ENCODE assay signal across 1 cellular context in the genomic region with DNA sequence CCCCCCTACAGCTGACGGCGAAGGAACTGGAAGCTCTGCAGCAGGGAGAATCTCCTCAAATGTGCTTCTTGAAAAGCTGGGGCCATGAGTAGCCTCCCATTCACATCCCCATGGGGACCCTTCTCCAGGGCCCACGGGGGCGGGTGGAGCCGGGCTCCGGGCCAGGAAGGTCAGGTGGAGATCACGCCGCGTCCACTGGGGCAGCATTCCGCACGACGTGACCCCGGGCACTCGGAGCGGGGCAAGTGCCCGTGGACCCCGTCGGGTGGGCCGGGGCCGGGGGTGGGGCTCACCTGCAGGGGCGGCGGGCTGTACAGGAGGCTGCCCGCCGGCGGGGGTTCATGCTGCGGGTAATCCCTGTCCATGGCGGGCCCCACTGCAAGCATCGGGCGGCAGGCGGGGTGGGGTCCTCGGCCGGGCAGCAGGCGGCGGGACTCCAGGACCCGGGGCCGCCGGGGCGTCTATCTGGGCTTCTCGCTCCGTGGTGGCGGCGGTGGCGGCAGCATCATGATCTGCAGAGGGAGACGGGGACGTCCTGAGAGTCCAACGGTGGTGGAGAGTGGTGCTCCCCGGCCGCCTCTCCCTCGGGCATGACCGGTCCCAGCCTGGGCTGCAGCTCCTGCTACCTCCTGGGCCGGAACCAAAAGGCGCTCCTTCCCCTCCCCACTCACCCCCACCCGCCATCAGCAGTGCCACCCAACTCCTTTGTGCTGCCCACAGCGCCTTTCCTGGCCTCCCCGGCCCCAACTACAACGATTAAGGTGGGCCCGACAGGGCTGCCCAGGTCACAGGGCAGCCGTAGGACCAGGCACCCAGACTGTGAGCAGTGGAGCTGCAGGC.
TF ChIP-seq lines count a peak whose summit lies in the region.

No MANE protein-coding gene starts in this region.

TF ChIP-seq in HepG2, 621 proteins besides CTCF, POLR2A, EP300 and RAD21:
- TF ChIP-seq LCORL (IDR thresholded peaks at IDR 0.05) (no peak), LCORL (CRISPR knock-in tag; IDR thresholded peaks at IDR 0.05) (no peak), GPN1 (CRISPR knock-in tag; IDR thresholded peaks at IDR 0.05; ENCODE audit: borderline replicate concordance) (no peak), FOXM1 (CRISPR knock-in tag; IDR thresholded peaks at IDR 0.05) (no peak), ZNF761 (CRISPR knock-in tag; conservative IDR thresholded peaks at IDR 0.05) (no peak), REXO4 (CRISPR knock-in tag; IDR thresholded peaks at IDR 0.05; ENCODE audit: borderline replicate concordance) (no peak)
- TF ChIP-seq, protein P1, sequence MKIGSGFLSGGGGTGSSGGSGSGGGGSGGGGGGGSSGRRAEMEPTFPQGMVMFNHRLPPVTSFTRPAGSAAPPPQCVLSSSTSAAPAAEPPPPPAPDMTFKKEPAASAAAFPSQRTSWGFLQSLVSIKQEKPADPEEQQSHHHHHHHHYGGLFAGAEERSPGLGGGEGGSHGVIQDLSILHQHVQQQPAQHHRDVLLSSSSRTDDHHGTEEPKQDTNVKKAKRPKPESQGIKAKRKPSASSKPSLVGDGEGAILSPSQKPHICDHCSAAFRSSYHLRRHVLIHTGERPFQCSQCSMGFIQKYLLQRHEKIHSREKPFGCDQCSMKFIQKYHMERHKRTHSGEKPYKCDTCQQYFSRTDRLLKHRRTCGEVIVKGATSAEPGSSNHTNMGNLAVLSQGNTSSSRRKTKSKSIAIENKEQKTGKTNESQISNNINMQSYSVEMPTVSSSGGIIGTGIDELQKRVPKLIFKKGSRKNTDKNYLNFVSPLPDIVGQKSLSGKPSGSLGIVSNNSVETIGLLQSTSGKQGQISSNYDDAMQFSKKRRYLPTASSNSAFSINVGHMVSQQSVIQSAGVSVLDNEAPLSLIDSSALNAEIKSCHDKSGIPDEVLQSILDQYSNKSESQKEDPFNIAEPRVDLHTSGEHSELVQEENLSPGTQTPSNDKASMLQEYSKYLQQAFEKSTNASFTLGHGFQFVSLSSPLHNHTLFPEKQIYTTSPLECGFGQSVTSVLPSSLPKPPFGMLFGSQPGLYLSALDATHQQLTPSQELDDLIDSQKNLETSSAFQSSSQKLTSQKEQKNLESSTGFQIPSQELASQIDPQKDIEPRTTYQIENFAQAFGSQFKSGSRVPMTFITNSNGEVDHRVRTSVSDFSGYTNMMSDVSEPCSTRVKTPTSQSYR (CRISPR knock-in tag; IDR thresholded peaks at IDR 0.05; ENCODE audit: borderline replicate concordance): no peak
- TF ChIP-seq, protein P2, sequence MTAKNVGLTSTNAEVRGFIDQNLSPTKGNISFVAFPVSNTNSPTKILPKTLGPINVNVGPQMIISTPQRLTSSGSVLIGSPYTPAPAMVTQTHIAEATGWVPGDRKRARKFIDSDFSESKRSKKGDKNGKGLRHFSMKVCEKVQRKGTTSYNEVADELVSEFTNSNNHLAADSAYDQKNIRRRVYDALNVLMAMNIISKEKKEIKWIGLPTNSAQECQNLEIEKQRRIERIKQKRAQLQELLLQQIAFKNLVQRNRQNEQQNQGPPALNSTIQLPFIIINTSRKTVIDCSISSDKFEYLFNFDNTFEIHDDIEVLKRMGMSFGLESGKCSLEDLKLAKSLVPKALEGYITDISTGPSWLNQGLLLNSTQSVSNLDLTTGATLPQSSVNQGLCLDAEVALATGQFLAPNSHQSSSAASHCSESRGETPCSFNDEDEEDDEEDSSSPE (CRISPR knock-in tag; IDR thresholded peaks at IDR 0.05): no peak
- TF ChIP-seq, protein P3, sequence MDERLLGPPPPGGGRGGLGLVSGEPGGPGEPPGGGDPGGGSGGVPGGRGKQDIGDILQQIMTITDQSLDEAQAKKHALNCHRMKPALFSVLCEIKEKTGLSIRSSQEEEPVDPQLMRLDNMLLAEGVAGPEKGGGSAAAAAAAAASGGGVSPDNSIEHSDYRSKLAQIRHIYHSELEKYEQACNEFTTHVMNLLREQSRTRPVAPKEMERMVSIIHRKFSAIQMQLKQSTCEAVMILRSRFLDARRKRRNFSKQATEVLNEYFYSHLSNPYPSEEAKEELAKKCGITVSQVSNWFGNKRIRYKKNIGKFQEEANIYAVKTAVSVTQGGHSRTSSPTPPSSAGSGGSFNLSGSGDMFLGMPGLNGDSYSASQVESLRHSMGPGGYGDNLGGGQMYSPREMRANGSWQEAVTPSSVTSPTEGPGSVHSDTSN (CRISPR knock-in tag; IDR thresholded peaks at IDR 0.05): no peak
- TF ChIP-seq, protein P4, sequence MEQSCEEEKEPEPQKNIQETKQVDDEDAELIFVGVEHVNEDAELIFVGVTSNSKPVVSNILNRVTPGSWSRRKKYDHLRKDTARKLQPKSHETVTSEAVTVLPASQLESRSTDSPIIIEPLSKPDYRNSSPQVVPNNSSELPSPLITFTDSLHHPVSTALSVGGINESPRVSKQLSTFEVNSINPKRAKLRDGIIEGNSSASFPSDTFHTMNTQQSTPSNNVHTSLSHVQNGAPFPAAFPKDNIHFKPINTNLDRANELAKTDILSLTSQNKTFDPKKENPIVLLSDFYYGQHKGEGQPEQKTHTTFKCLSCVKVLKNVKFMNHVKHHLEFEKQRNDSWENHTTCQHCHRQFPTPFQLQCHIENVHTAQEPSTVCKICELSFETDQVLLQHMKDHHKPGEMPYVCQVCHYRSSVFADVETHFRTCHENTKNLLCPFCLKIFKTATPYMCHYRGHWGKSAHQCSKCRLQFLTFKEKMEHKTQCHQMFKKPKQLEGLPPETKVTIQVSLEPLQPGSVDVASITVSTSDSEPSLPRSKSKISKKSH (CRISPR knock-in tag; IDR thresholded peaks at IDR 0.05; ENCODE audit: borderline replicate concordance): no peak
